ENCODE assay signal across 22 cellular contexts in genomic region chr6:164478426-164478825, GRCh38.
"Had no signal": no experiment of that assay in that cellular context is flagged by ENCODE, and none has a peak within 500 bp of the region (broad histone marks: within the 10 kb centered on the region; RNA-seq: fewer than 3 reads in every experiment).

No MANE protein-coding gene starts in this region.

- H3K4me3 ChIP-seq: esophagus muscularis mucosa, gastroesophageal sphincter, mucosa of descending colon, ovary, suprapubic skin, thyroid gland, upper lobe of left lung, uterus had no signal

- H3K27ac ChIP-seq: epithelial cell of prostate, esophagus muscularis mucosa, gastroesophageal sphincter, ovary, suprapubic skin, thyroid gland, upper lobe of left lung, uterus had no signal

- H3K4me1 ChIP-seq: esophagus muscularis mucosa, gastroesophageal sphincter, suprapubic skin, thyroid gland, upper lobe of left lung, uterus had no signal

- DNase-seq: effector memory CD4-positive, alpha-beta T cell; foreskin fibroblast; glutamatergic neuron; islet precursor cell; mammary epithelial cell; mucosa of descending colon; naive thymus-derived CD8-positive, alpha-beta T cell; nucleus accumbens; ovary; right cardiac atrium; small intestine; stimulated activated CD4-positive, alpha-beta T cell treated with anti-CD3 and anti-CD28 coated beads, Interleukin-2, amount 100 ng/mL, for 48 hours; stimulated activated naive CD4-positive, alpha-beta T cell treated with Interleukin-2 at 50 U/mL for 16 hours; thyroid gland; upper lobe of left lung; uterus had no signal

- H3K36me3 ChIP-seq: esophagus muscularis mucosa, gastroesophageal sphincter, ovary, suprapubic skin, thyroid gland, upper lobe of left lung, uterus had no signal

- H3K27ac Mint-ChIP-seq: naive thymus-derived CD8-positive, alpha-beta T cell; progenitor cell of endocrine pancreas had no signal

- H3K4me1 Mint-ChIP-seq: naive thymus-derived CD8-positive, alpha-beta T cell had no signal

- H3K4me3 Mint-ChIP-seq: naive thymus-derived CD8-positive, alpha-beta T cell had no signal

- H3K9me3 ChIP-seq: ovary, suprapubic skin, thyroid gland, uterus had no signal

- ATAC-seq: gastroesophageal sphincter; left lobe of liver; mucosa of descending colon; naive thymus-derived CD8-positive, alpha-beta T cell; right cardiac atrium had no signal

- H3K27me3 Mint-ChIP-seq: naive thymus-derived CD8-positive, alpha-beta T cell; progenitor cell of endocrine pancreas had no signal

- H3K27me3 ChIP-seq: esophagus muscularis mucosa, gastroesophageal sphincter, ovary, suprapubic skin, thyroid gland, upper lobe of left lung, uterus had no signal
